8 cellular contexts compared by ENCODE assay signal in the genomic region with DNA sequence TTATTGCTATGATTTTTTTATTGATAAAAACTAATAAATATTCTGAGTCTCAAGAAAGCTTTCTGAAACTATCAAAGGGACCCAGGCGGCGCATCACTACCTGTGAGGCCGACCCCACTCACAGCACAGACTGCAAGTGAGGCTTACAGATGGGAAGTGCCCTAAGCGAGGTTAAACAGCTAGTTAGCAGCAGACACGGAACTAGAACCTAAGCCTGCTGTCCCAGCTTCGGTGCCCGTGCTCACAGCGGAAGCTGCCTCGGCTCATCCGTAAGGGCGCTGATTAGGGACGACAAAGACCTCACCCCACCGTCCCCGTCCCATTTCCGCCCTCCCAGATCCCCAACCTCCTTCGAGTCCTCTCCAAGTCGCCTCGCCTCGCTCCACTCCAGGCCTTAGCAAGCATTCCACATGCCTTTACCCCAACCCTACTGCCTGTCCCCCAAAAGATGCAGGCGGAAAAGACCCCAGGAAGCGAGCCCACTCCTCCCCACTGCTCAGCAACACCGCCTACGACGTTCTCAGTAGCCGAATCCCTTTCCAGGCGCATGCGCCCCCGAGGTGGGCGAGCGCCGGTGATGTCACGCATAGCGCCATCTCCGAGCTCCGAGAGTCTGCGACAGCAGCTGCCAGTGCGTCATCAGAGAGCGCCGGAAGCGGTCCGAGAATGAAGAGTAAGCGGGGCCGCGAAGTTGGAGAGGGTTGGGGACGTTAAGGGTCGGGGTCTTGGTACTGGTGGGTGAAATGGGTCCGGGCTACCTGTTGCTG. TPM values are rescaled to one million over a fixed set of nuclear protein-coding genes. Genes with fewer than 3 reads are reported as not detected.
DNase-seq lines count a peak whose midpoint lies in the region; ATAC-seq and TF ChIP-seq lines count a peak whose summit lies in the region.

A gene with protein sequence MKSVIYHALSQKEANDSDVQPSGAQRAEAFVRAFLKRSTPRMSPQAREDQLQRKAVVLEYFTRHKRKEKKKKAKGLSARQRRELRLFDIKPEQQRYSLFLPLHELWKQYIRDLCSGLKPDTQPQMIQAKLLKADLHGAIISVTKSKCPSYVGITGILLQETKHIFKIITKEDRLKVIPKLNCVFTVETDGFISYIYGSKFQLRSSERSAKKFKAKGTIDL (plus strand): TSS at position 631 of the 767 bp plus-strand sequence. CDS start 36 bp downstream, at position 667.

- H3K27ac Mint-ChIP-seq in WTC11 (peak within 1 kb of the TSS; percentile 100), immature natural killer cell (peak within 1 kb of the TSS; percentile 98 to 100 (median 99))

- 0 to 1% (median 1%) methylated on average over 45 to 47 of the region's 47 CpGs for WGBS in spleen, 5 donors

- peaks cover 16 to 49% (median 32%) of the 10 kb centered on the region in 6 donors for H3K4me1 ChIP-seq in spleen

- intact Hi-C loops in spleen (cut with DNase I; ENCODE audit: low total_unique reads), result no loop called here

- H3K36me3 Mint-ChIP-seq in WTC11 (no peaks in the 10 kb centered on the region), immature natural killer cell (peaks cover 4 to 14% (median 9%) of the 10 kb centered on the region in 3 donors)

- peaks cover 0 to 26% (median 16%) of the 10 kb centered on the region in 6 donors for H3K36me3 ChIP-seq in spleen

- H3K4me3 Mint-ChIP-seq in WTC11 (peak within 1 kb of the TSS; percentile 100), immature natural killer cell (peak within 1 kb of the TSS; percentile 93 to 100 (median 98))

- ATAC-seq in GM18873 (IDR thresholded peaks at IDR 0.05; ENCODE audit: low FRiP score, unreplicated experiment) (peak; percentile 57), HG03139 (IDR thresholded peaks at IDR 0.05; ENCODE audit: unreplicated experiment) (peak; percentile 54), WTC11 (peak; percentile 77)

- H3K9me3 ChIP-seq in spleen, result no peaks in the 10 kb centered on the region

- no peaks in the 10 kb centered on the region for H3K9me3 Mint-ChIP-seq in WTC11
- no peaks in the 10 kb centered on the region for H3K9me3 Mint-ChIP-seq in immature natural killer cell

- DNase-seq in ACHN (peak; percentile 94), NCI-H226 (peak; percentile 94), WTC11 (ENCODE audit: low spot score) (peak; percentile 98), cardiac fibroblast (ENCODE audit: low read depth in 2 of 2) (peak; percentile 96), immature natural killer cell (peak; percentile 92 to 96 (median 95)), spleen (peak; percentile 99)

- H3K27me3 ChIP-seq in spleen (replicated peaks in 1 of 7), result no peaks in the 10 kb centered on the region

- H3K27ac ChIP-seq in spleen, result peak within 1 kb of the TSS; percentile 95 to 99 (median 98)

- peak; percentile 91 to 98 (median 94) for TF ChIP-seq POLR2A in spleen (IDR thresholded peaks at IDR 0.05)

- H3K4me1 Mint-ChIP-seq in WTC11 (peaks cover 16% of the 10 kb centered on the region), immature natural killer cell (peaks cover 31 to 41% of the 10 kb centered on the region in 2 donors)

- in situ Hi-C loops in ACHN (cut with HindIII; ENCODE audit: low pct_ligation_motif_present, low pct_unique_long_range_greater_than_20kb, low sequenced_read_pairs), result no loop called here

- POLR2A ChIA-PET in WTC11 (lab: Charles Lee), result interaction anchor here (0.5 to 2.0 kb wide), 8 partner anchors 11 to 327 kb away, joined by 3 to 11 read pairs (median 4); partner anchors contain the start of gene PLEKHF1

- peaks cover 3% of the 10 kb centered on the region; the same call in 1 of the 2 replicates for H3K27me3 Mint-ChIP-seq in WTC11 (ENCODE audit: low read depth)
- peaks cover 8 to 14% (median 12%) of the 10 kb centered on the region in 3 donors for H3K27me3 Mint-ChIP-seq in immature natural killer cell (ENCODE audit: low read depth in 3 of 3)

- no peak for TF ChIP-seq CTCF in WTC11 (IDR thresholded peaks at IDR 0.05)
- no peak for TF ChIP-seq CTCF in cardiac fibroblast (IDR thresholded peaks at IDR 0.05; ENCODE audit: low read depth, low read length)
- peak in 1 of 11 experiments; percentile 19 for TF ChIP-seq CTCF in spleen (IDR thresholded peaks at IDR 0.05 in 8 of 11, conservative IDR thresholded peaks at IDR 0.05 in 3 of 11)

- CTCF ChIA-PET in WTC11 (lab: Charles Lee), result interaction anchor here (0.8 to 3.1 kb wide), 10 partner anchors 9 to 315 kb away, joined by 3 to 23 read pairs (median 8); partner anchors contain the start of gene PLEKHF1

- H3K4me3 ChIP-seq in cardiac fibroblast (replicated peaks in 1 of 2; ENCODE audit: low read depth in 2 of 2, low read length in 2 of 2) (peak within 1 kb of the TSS; percentile 76 to 98), spleen (peak within 1 kb of the TSS; percentile 49 to 87 (median 76))

TF ChIP-seq in WTC11, 78 proteins besides CTCF, POLR2A, EP300 and RAD21 (continues in another document):
- TF ChIP-seq E2F5 (CRISPR knock-in tag; IDR thresholded peaks at IDR 0.05) (peak; percentile 50; the same call in 1 of the 2 replicates), MYBL2 (CRISPR knock-in tag; IDR thresholded peaks at IDR 0.05) (peak; percentile 77; the same call in 1 of the 2 replicates), FOXK1 (CRISPR knock-in tag; IDR thresholded peaks at IDR 0.05) (peak; percentile 94), TEAD1 (CRISPR knock-in tag; IDR thresholded peaks at IDR 0.05) (peak; percentile 86), SP1 (CRISPR knock-in tag; conservative IDR thresholded peaks at IDR 0.05) (peak; percentile 83; the same call in 1 of the 2 replicates), AR (CRISPR knock-in tag; IDR thresholded peaks at IDR 0.05) (no peak), CREB1 (CRISPR knock-in tag; IDR thresholded peaks at IDR 0.05) (peak; percentile 82), E2F1 (CRISPR knock-in tag; IDR thresholded peaks at IDR 0.05) (no peak), GABPB1 (CRISPR knock-in tag; IDR thresholded peaks at IDR 0.05) (peak; percentile 91), CREM (CRISPR knock-in tag; IDR thresholded peaks at IDR 0.05) (peak; percentile 99), NFE2L1 (CRISPR knock-in tag; IDR thresholded peaks at IDR 0.05) (peak; percentile 76), FOXP1 (CRISPR knock-in tag; IDR thresholded peaks at IDR 0.05; ENCODE audit: borderline replicate concordance) (peak; percentile 66; the same call in 1 of the 2 replicates), ZBTB21 (CRISPR knock-in tag; IDR thresholded peaks at IDR 0.05; ENCODE audit: borderline replicate concordance) (peak; percentile 71; the same call in 1 of the 2 replicates)
- TF ChIP-seq, protein P1, sequence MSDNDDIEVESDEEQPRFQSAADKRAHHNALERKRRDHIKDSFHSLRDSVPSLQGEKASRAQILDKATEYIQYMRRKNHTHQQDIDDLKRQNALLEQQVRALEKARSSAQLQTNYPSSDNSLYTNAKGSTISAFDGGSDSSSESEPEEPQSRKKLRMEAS (CRISPR knock-in tag; IDR thresholded peaks at IDR 0.05), result peak; percentile 38; the same call in 1 of the 2 replicates

RNA-seq across cellular contexts. Expression of the gene that starts here (rescaled TPM):
- total RNA-seq in WTC11 (2021), result 45.1 to 52.9 TPM (median 46.7 TPM) in 3 replicates
- polyA plus RNA-seq in immature natural killer cell, result 100 to 1,000 TPM; 174 to 222 (median 184) TPM
- total RNA-seq in spleen, result 10 to 100 TPM; 49.3 to 73.1 (median 60.7) TPM
- polyA plus RNA-seq in spleen, result 10 to 100 TPM; 54.5 to 69.1 (median 68.8) TPM

Comparison
In these comparisons a context has a peak if more than half of its experiments do, and no peak if none do; other contexts are left out.
1. Peak in every context shown above with its lines: DNase-seq, ATAC-seq, H3K4me3 ChIP-seq and H3K27ac ChIP-seq.